13 cellular contexts compared by ENCODE assay signal in the genomic region with DNA sequence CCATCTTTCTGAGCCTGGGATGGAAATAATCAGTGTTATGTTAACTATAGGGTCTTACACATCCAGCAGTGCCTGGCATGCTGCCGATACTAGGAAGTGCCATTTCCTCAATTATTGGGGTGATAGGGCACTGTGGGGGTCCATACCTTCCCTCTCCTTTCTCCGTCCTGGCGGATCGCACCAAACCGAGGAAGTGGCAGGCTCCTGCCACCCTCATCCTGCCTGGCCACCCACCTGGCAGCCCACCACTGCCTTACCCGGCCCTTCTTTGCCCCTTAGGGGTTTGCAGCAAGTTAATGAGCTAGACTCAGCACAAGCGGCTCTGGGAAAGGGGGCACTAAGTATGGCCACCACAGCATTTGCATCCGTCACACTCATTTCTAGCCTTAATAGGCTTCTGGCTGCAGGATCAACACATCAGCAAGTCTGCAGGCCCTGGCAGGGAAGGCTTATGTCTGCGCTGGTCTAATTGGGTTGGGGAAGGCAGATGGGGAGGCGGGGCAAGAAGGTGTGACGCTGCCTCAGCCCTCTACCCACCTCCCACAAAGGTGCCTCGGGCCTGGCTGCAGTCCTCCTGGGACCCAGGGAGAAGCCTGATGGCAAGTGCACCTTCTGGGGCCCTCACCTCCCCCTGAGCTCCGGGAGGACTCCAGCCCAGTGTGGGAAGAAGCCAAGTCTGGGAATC. TPM values are rescaled to one million over a fixed set of nuclear protein-coding genes. Genes with fewer than 3 reads are reported as not detected.
DNase-seq lines count a peak whose midpoint lies in the region; ATAC-seq, FAIRE-seq and TF ChIP-seq lines count a peak whose summit lies in the region.
"Had no signal": no experiment of that assay in that cellular context is flagged by ENCODE, and none has a peak within 500 bp of the region (broad histone marks: within the 10 kb centered on the region; RNA-seq: fewer than 3 reads in every experiment).

No MANE protein-coding gene starts in this region.

- no peak overlapping the region for H3K4me3 Mint-ChIP-seq in glutamatergic neuron (ENCODE audit: unreplicated experiment)
- H3K4me3 Mint-ChIP-seq: activated naive CD8-positive, alpha-beta T cell had no signal

- peak overlapping the region; percentile 80 for H3K4me3 ChIP-seq in OCI-LY3 (ENCODE audit: low read length)
- H3K4me3 ChIP-seq: lung had no signal

- peaks cover 4% of the 10 kb centered on the region for H3K36me3 ChIP-seq in OCI-LY3 (replicated peaks; ENCODE audit: low read depth, low read length)

- H3K4me1 Mint-ChIP-seq in glutamatergic neuron (ENCODE audit: low read depth, unreplicated experiment), result peaks cover 30% of the 10 kb centered on the region

- H4K20me1 ChIP-seq in OCI-LY3 (ENCODE audit: insufficient read depth, low read length), result no peaks in the 10 kb centered on the region

- peak; percentile 63 for FAIRE-seq in GM12892 (lab: Jason Lieb, UNC)

- H3K27ac Mint-ChIP-seq in glutamatergic neuron (ENCODE audit: unreplicated experiment), result peak overlapping the region; percentile 43
- H3K27ac Mint-ChIP-seq: activated naive CD8-positive, alpha-beta T cell had no signal

- ATAC-seq in omental fat pad (ENCODE audit: low FRiP score) (no peak), HG03460 (IDR thresholded peaks at IDR 0.05; ENCODE audit: unreplicated experiment) (no peak), HG02981 (IDR thresholded peaks at IDR 0.05; ENCODE audit: unreplicated experiment) (no peak), HG03354 (IDR thresholded peaks at IDR 0.05; ENCODE audit: poor library complexity, severe bottlenecking, unreplicated experiment) (no peak)

- H2AFZ ChIP-seq in OCI-LY3 (ENCODE audit: low read depth, low read length), result peak overlapping the region; percentile 63

- TF ChIP-seq POLR2A in GM12892 (IDR thresholded peaks at IDR 0.05; ENCODE audit: low read depth, low read length), result no peak

- peaks cover 6% of the 10 kb centered on the region for H3K9me3 Mint-ChIP-seq in glutamatergic neuron (ENCODE audit: unreplicated experiment)

- peak overlapping the region; percentile 96 for H3K4me2 ChIP-seq in OCI-LY3 (ENCODE audit: low read length)

- peaks cover 14% of the 10 kb centered on the region for H3K27me3 Mint-ChIP-seq in glutamatergic neuron (ENCODE audit: unreplicated experiment)

- H3K27me3 ChIP-seq in OCI-LY3 (ENCODE audit: low read depth, low read length), result peaks cover 31% of the 10 kb centered on the region

- no peaks in the 10 kb centered on the region for H3K9me3 ChIP-seq in OCI-LY3 (ENCODE audit: insufficient read depth, low read length)
- H3K9me3 ChIP-seq: upper lobe of left lung had no signal

- H3K36me3 Mint-ChIP-seq in glutamatergic neuron (ENCODE audit: unreplicated experiment), result peaks cover 5% of the 10 kb centered on the region
- H3K36me3 Mint-ChIP-seq: activated naive CD8-positive, alpha-beta T cell had no signal

- peak overlapping the region; percentile 72 for H3K9ac ChIP-seq in OCI-LY3 (ENCODE audit: low read length)

- no peaks in the 10 kb centered on the region for H3K79me2 ChIP-seq in OCI-LY3 (ENCODE audit: low read length)

- H3K4me1 ChIP-seq in OCI-LY3 (ENCODE audit: low read length), result peaks cover 34% of the 10 kb centered on the region

- DNase-seq in GM12892 (ENCODE audit: insufficient read length) (no peak), glutamatergic neuron (peak; percentile 54), omental fat pad (ENCODE audit: low spot score) (no peak)
- DNase-seq: DMS153 had no signal

- TF ChIP-seq CTCF in 22Rv1 (IDR thresholded peaks at IDR 0.05) (no peak), OCI-LY3 (IDR thresholded peaks at IDR 0.05; ENCODE audit: low read depth, low read length) (no peak), glutamatergic neuron (IDR thresholded peaks at IDR 0.05; ENCODE audit: partially characterized antibody, unreplicated experiment) (no peak), omental fat pad (IDR thresholded peaks at IDR 0.05) (no peak)

- H3K27ac ChIP-seq in 22Rv1 (peak overlapping the region; percentile 32), OCI-LY3 (ENCODE audit: low read length) (peak overlapping the region; percentile 30; the same call in 1 of the 2 replicates)
- H3K27ac ChIP-seq: GM23248 had no signal

RNA-seq across cellular contexts. Expression of gene DCAKD, which starts 28.6 kb away (rescaled TPM):
- polyA plus RNA-seq in GM12892 (2012; ENCODE audit: missing spikeins), result 18.1 TPM
- total RNA-seq in glutamatergic neuron (ENCODE audit: unreplicated experiment), result 39.9 TPM
- total RNA-seq in omental fat pad, result 10 to 100 TPM; 22.7 to 36.4 (median 25.2) TPM

RNA-seq across cellular contexts. Expression of gene NMT1, which starts 38.3 kb away (rescaled TPM):
- 74.6 TPM for polyA plus RNA-seq in GM12892 (2012; ENCODE audit: missing spikeins)
- total RNA-seq in glutamatergic neuron (ENCODE audit: unreplicated experiment) (96.5 TPM), omental fat pad (100 to 1,000 TPM in 1 of 4 donors, 10 to 100 TPM in 3; 57.3 to 101 (median 78.1) TPM)

RNA-seq across cellular contexts. Expression of gene C1QL1, which starts 54.7 kb away (rescaled TPM):
- polyA plus RNA-seq in GM12892 (2012; ENCODE audit: missing spikeins), result not detected
- total RNA-seq in glutamatergic neuron (ENCODE audit: unreplicated experiment) (14.6 TPM), omental fat pad (10 to 100 TPM in 2 of 4 donors, 1 to 10 TPM in 1, not detected in 1; 9.2 to 24.2 (median 10.4) TPM)
